In the genomic region with DNA sequence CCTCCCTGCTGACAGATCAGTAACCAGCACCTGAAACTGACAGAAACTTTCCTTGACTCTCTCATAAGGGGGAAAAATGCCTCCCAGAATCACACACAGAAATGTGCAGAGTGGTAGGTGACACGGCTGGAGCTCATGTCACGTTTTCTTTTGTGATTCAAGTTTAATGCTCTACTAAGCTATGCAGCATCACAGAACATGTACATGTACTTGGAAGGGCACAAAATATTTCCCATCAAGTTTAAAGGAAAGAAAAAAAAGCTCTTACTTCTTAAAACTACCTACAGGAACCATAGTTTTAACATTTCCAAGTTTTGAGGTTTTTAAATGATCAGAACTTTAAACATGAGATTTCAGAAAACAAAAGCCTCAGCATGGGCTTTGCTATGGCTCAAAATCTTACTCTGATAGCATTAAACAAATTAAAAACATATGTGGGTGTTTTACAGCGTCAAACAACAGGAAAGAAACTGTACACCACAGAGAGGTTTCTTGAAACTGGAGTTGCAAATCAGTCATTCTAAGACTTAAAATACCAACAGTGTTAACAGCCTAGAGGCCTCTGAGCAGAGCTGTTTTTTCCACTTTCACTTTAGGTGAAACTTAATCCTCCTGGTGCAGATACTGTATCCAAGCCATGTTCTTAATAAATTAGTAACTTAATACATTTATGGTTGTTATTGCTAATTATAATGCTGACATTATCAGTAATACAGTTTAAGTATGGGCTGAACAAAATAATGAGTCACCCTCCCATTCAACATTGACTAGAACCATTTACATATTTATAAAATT, we compare ENCODE assay signal across 9 cellular contexts. TPM values are rescaled to one million over a fixed set of nuclear protein-coding genes. Genes with fewer than 3 reads are reported as not detected.
DNase-seq lines count a peak whose midpoint lies in the region; ATAC-seq and TF ChIP-seq lines count a peak whose summit lies in the region.
"Had no signal": no experiment of that assay in that cellular context is flagged by ENCODE, and none has a peak within 500 bp of the region (broad histone marks: within the 10 kb centered on the region; RNA-seq: fewer than 3 reads in every experiment).

No MANE protein-coding gene starts in this region.

- H3K27me3 Mint-ChIP-seq in activated T-cell treated with anti-CD3 and anti-CD28 coated beads, Interleukin-2, amount 50 U/mL, for 4 hours (ENCODE audit: low read depth) = no peaks in the 10 kb centered on the region

- DNase-seq in activated T-cell treated with anti-CD3 and anti-CD28 coated beads, Interleukin-2, amount 50 U/mL, for 4 hours = no peak
- DNase-seq in activated T-cell treated with anti-CD3 and anti-CD28 coated beads, Interleukin-2, amount 50 U/mL, for 48 hours = no peak
- peak; percentile 66 for DNase-seq in OCI-M1 (lab: John Stamatoyannopoulos, UW)
- peak; percentile 41 for DNase-seq in epithelial cell of prostate (ENCODE audit: low read depth, low spot score)
- no peak for DNase-seq in gastrocnemius medialis
- DNase-seq in medulla oblongata (ENCODE audit: extremely low spot score) = no peak
- no peak for DNase-seq in stimulated activated CD4-positive, alpha-beta T cell treated with anti-CD3 and anti-CD28 coated beads, Interleukin-1b, Interleukin-23, amount 100 ng/mL, for 48 hours

- H3K27ac ChIP-seq in epithelial cell of prostate = peak overlapping the region; percentile 99
- H3K27ac ChIP-seq in gastrocnemius medialis = peak overlapping the region; percentile 85 to 100 (median 86)

- peaks cover 94% of the 10 kb centered on the region for H3K4me1 Mint-ChIP-seq in activated T-cell treated with anti-CD3 and anti-CD28 coated beads, Interleukin-2, amount 50 U/mL, for 4 hours (ENCODE audit: low read depth)

- in situ Hi-C loops in gastrocnemius medialis (cut with MboI; ENCODE audit: low sequenced_read_pairs in 4 of 4) = no loop called here

- peak; percentile 57 to 61 for ATAC-seq in activated T-cell treated with anti-CD3 and anti-CD28 coated beads, Interleukin-2, amount 50 U/mL, for 4 hours
- ATAC-seq in HG02642 (IDR thresholded peaks at IDR 0.05; ENCODE audit: poor library complexity, unreplicated experiment) (peak; percentile 72), gastrocnemius medialis (peak; percentile 63 to 67)

- peak overlapping the region in 1 of 4 donors; percentile 34 for H3K4me3 ChIP-seq in gastrocnemius medialis

- no peaks in the 10 kb centered on the region for H3K9me3 ChIP-seq in gastrocnemius medialis

- intact Hi-C loops in gastrocnemius medialis (cut with DNase I; ENCODE audit: low total_unique reads) = loop anchor here (1.0 kb wide), 1 partner anchor 12 kb away; no protein-coding TSS in a partner anchor

- H3K36me3 Mint-ChIP-seq in activated T-cell treated with anti-CD3 and anti-CD28 coated beads, Interleukin-2, amount 50 U/mL, for 4 hours (ENCODE audit: insufficient read depth) = peaks cover 31% of the 10 kb centered on the region

- H3K9me3 Mint-ChIP-seq in activated T-cell treated with anti-CD3 and anti-CD28 coated beads, Interleukin-2, amount 50 U/mL, for 4 hours = no peaks in the 10 kb centered on the region
- H3K9me3 Mint-ChIP-seq: neural crest cell had no signal

- no peaks in the 10 kb centered on the region for H3K36me3 ChIP-seq in gastrocnemius medialis

- H3K4me1 ChIP-seq in gastrocnemius medialis = peaks cover 68 to 71% of the 10 kb centered on the region in 2 donors

- TF ChIP-seq POLR2A in gastrocnemius medialis (IDR thresholded peaks at IDR 0.05) = no peak

- peak overlapping the region; percentile 78 for H3K4me3 Mint-ChIP-seq in activated T-cell treated with anti-CD3 and anti-CD28 coated beads, Interleukin-2, amount 50 U/mL, for 4 hours
- H3K4me3 Mint-ChIP-seq: neural crest cell had no signal

- no peaks in the 10 kb centered on the region for H3K27me3 ChIP-seq in gastrocnemius medialis

- no peak for TF ChIP-seq CTCF in gastrocnemius medialis (IDR thresholded peaks at IDR 0.05 in 4 of 5, conservative IDR thresholded peaks at IDR 0.05 in 1 of 5)

RNA-seq across cellular contexts. Expression of gene MBP, which starts 30.1 kb away (rescaled TPM):
- 10 to 100 TPM; 28.1 to 32.9 (median 32.3) TPM for total RNA-seq in activated T-cell treated with anti-CD3 and anti-CD28 coated beads, Interleukin-2, amount 50 U/mL, for 4 hours
- 10 to 100 TPM; 28.6 to 55.0 (median 50.4) TPM for total RNA-seq in gastrocnemius medialis

Comparison
In these comparisons a context has a peak if more than half of its experiments do, and no peak if none do; other contexts are left out.
1. DNase-seq: peak in OCI-M1 (single experiment) and epithelial cell of prostate (single experiment); none in activated T-cell treated with anti-CD3 and anti-CD28 coated beads, Interleukin-2, amount 50 U/mL, for 4 hours (single experiment), activated T-cell treated with anti-CD3 and anti-CD28 coated beads, Interleukin-2, amount 50 U/mL, for 48 hours (0 of 2), gastrocnemius medialis (0 of 2), medulla oblongata (single experiment) and stimulated activated CD4-positive, alpha-beta T cell treated with anti-CD3 and anti-CD28 coated beads, Interleukin-1b, Interleukin-23, amount 100 ng/mL, for 48 hours (single experiment).
2. Peak in every context shown above with its lines, with median percentiles within 50 percentile points of each other: ATAC-seq.